ENCODE assay signal across 8 cellular contexts in genomic region chr1:241848680-241849344, GRCh38. TPM values are rescaled to one million over a fixed set of nuclear protein-coding genes. Genes with fewer than 3 reads are reported as not detected.
A peak's percentile ranks its signal among the peaks of the same experiment; 100 is the strongest.
DNase-seq lines count a peak whose midpoint lies in the region; ATAC-seq and TF ChIP-seq lines count a peak whose summit lies in the region.

No MANE protein-coding gene starts in this region.

- peaks cover 0 to 19% (median 16%) of the 10 kb centered on the region in 6 donors for H3K4me1 ChIP-seq in spleen
- H3K4me1 ChIP-seq in prostate gland (replicated peaks) = no peaks in the 10 kb centered on the region

- H3K27me3 Mint-ChIP-seq in activated CD4-positive, alpha-beta T cell treated with anti-CD3 and anti-CD28 coated beads, Interleukin-2, amount 10 ng/mL, durations not matched to agents 24 days and 14 days = peaks cover 1% of the 10 kb centered on the region
- H3K27me3 Mint-ChIP-seq in endothelial cell (ENCODE audit: unreplicated experiment) = peaks cover 3% of the 10 kb centered on the region

- H3K27ac ChIP-seq in spleen (peak overlapping the region in 2 of 8 donors; percentile 98 to 99), prostate gland (no peak overlapping the region)

- 10 to 14% (median 12%) methylated on average over 13 of the region's 13 CpGs for WGBS in spleen, 5 donors
- 5% methylated on average over 13 of the region's 13 CpGs for WGBS in prostate gland

- H3K27me3 ChIP-seq in spleen (replicated peaks in 1 of 7) (no peaks in the 10 kb centered on the region), prostate gland (replicated peaks; ENCODE audit: insufficient read depth) (no peaks in the 10 kb centered on the region)

- H3K27ac Mint-ChIP-seq in activated CD4-positive, alpha-beta T cell treated with anti-CD3 and anti-CD28 coated beads, Interleukin-2, amount 10 ng/mL, durations not matched to agents 24 days and 14 days = peak overlapping the region; percentile 99
- peak overlapping the region; percentile 53 for H3K27ac Mint-ChIP-seq in endothelial cell (ENCODE audit: unreplicated experiment)

- H3K4me3 Mint-ChIP-seq in activated CD4-positive, alpha-beta T cell treated with anti-CD3 and anti-CD28 coated beads, Interleukin-2, amount 10 ng/mL, durations not matched to agents 24 days and 14 days = peak overlapping the region; percentile 94
- peak overlapping the region; percentile 98 for H3K4me3 Mint-ChIP-seq in endothelial cell (ENCODE audit: unreplicated experiment)

- no peak for TF ChIP-seq CTCF in NB4 (IDR thresholded peaks at IDR 0.05; ENCODE audit: low read depth, low read length)
- no peak for TF ChIP-seq CTCF in endothelial cell (IDR thresholded peaks at IDR 0.05; ENCODE audit: unreplicated experiment)
- TF ChIP-seq CTCF in spleen (IDR thresholded peaks at IDR 0.05 in 8 of 11, conservative IDR thresholded peaks at IDR 0.05 in 3 of 11) = no peak
- TF ChIP-seq CTCF in prostate gland (IDR thresholded peaks at IDR 0.05) = no peak

- intact Hi-C loops in activated CD4-positive, alpha-beta T cell treated with anti-CD3 and anti-CD28 coated beads, Interleukin-2, amount 10 ng/mL, durations not matched to agents 24 days and 14 days (cut with micrococcal nuclease) = loop anchor here (1.0 kb wide), 2 partner anchors 238 to 318 kb away; no protein-coding TSS in a partner anchor
- intact Hi-C loops in spleen (cut with DNase I; ENCODE audit: low total_unique reads) = loop anchor here (10.0 kb wide), 1 partner anchor 214 kb away; no protein-coding TSS in a partner anchor
- intact Hi-C loops in prostate gland (cut with DNase I) = no loop called here

- TF ChIP-seq POLR2A in NB4 (IDR thresholded peaks at IDR 0.05; ENCODE audit: extremely low read depth, insufficient read length) = no peak
- no peak for TF ChIP-seq POLR2A in spleen (IDR thresholded peaks at IDR 0.05)
- no peak for TF ChIP-seq POLR2A in prostate gland (IDR thresholded peaks at IDR 0.05)

- ATAC-seq in HG02642 (IDR thresholded peaks at IDR 0.05; ENCODE audit: poor library complexity, unreplicated experiment) = no peak

- H3K4me3 ChIP-seq in NB4 (ENCODE audit: low read depth, low read length) = peak overlapping the region; percentile 89
- peak overlapping the region in 7 of 8 donors; percentile 59 to 88 (median 63) for H3K4me3 ChIP-seq in spleen
- H3K4me3 ChIP-seq in prostate gland = peak overlapping the region in 1 of 2 donors; percentile 59

- H3K9me3 ChIP-seq in spleen = no peaks in the 10 kb centered on the region
- no peaks in the 10 kb centered on the region for H3K9me3 ChIP-seq in prostate gland

- H3K36me3 ChIP-seq in spleen (peaks cover 0 to 8% (median 0%) of the 10 kb centered on the region in 6 donors), prostate gland (no peaks in the 10 kb centered on the region)

- H3K9me3 Mint-ChIP-seq in activated CD4-positive, alpha-beta T cell treated with anti-CD3 and anti-CD28 coated beads, Interleukin-2, amount 10 ng/mL, durations not matched to agents 24 days and 14 days = no peaks in the 10 kb centered on the region
- no peaks in the 10 kb centered on the region for H3K9me3 Mint-ChIP-seq in endothelial cell (ENCODE audit: unreplicated experiment)

- H3K36me3 Mint-ChIP-seq in activated CD4-positive, alpha-beta T cell treated with anti-CD3 and anti-CD28 coated beads, Interleukin-2, amount 10 ng/mL, durations not matched to agents 24 days and 14 days (ENCODE audit: low read depth) = peaks cover 30% of the 10 kb centered on the region
- H3K36me3 Mint-ChIP-seq in endothelial cell (ENCODE audit: low read depth, unreplicated experiment) = peaks cover 1% of the 10 kb centered on the region

- DNase-seq in activated CD4-positive, alpha-beta T cell treated with anti-CD3 and anti-CD28 coated beads, Interleukin-2, amount 10 ng/mL, durations not matched to agents 24 days and 14 days = no peak
- DNase-seq in activated CD4-positive, alpha-beta T cell treated with anti-CD3 and anti-CD28 coated beads for 1 hour = no peak
- DNase-seq in NB4 (ENCODE audit: low read depth) = no peak
- no peak for DNase-seq in endothelial cell (ENCODE audit: low spot score)
- no peak for DNase-seq in spleen
- DNase-seq in prostate gland (ENCODE audit: low spot score) = no peak
- no peak for DNase-seq in iPS-NIHi11 (ENCODE audit: low spot score)

- peaks cover 28% of the 10 kb centered on the region for H3K4me1 Mint-ChIP-seq in activated CD4-positive, alpha-beta T cell treated with anti-CD3 and anti-CD28 coated beads, Interleukin-2, amount 10 ng/mL, durations not matched to agents 24 days and 14 days
- peaks cover 8% of the 10 kb centered on the region for H3K4me1 Mint-ChIP-seq in endothelial cell (ENCODE audit: unreplicated experiment)

RNA-seq across cellular contexts. Expression of gene EXO1, which starts 0.8 kb away (rescaled TPM):
- 60.9 and 63.5 TPM in 2 replicates for total RNA-seq in activated CD4-positive, alpha-beta T cell treated with anti-CD3 and anti-CD28 coated beads, Interleukin-2, amount 10 ng/mL, durations not matched to agents 24 days and 14 days
- total RNA-seq in endothelial cell (ENCODE audit: unreplicated experiment) = 6.5 TPM
- total RNA-seq in spleen = 1 to 10 TPM in 6 of 7 donors, under 1 TPM in 1; 0.85 to 4.4 (median 1.7) TPM
- polyA plus RNA-seq in spleen = 1 to 10 TPM in 2 of 3 donors, under 1 TPM in 1; 0.35 to 1.3 (median 1.2) TPM
- total RNA-seq in prostate gland = 1 to 10 TPM in 1 of 2 donors, under 1 TPM in 1; 0.36 to 3.1 TPM
